In genomic region chr4:77927991-77928925, GRCh38 we compare ENCODE assay signal across 1 cellular context.
A peak's percentile ranks its signal among the peaks of the same experiment; 100 is the strongest.
TF ChIP-seq lines count a peak whose summit lies in the region.

No MANE protein-coding gene starts in this region.

TF ChIP-seq in HepG2, 621 proteins besides CTCF, POLR2A, EP300 and RAD21 (continued from another document):
- TF ChIP-seq HNF1A (IDR thresholded peaks at IDR 0.05; ENCODE audit: low read depth) = peak; percentile 78
- TF ChIP-seq HNF1A (CRISPR knock-in tag; IDR thresholded peaks at IDR 0.05; ENCODE audit: borderline replicate concordance) = no peak; the same call in 1 of the 2 replicates
- TF ChIP-seq SOX5 (CRISPR knock-in tag; IDR thresholded peaks at IDR 0.05; ENCODE audit: borderline replicate concordance) = peak; percentile 33; the same call in 1 of the 2 replicates
- no peak for TF ChIP-seq ONECUT2 (CRISPR knock-in tag; IDR thresholded peaks at IDR 0.05)
- no peak for TF ChIP-seq ZBTB38 (CRISPR knock-in tag; IDR thresholded peaks at IDR 0.05)
- TF ChIP-seq POGZ (CRISPR knock-in tag; IDR thresholded peaks at IDR 0.05) = 0 out of 2 replicates have a peak, but pooled peaks have one; percentile 24
- no peak for TF ChIP-seq SNAPC5 (CRISPR knock-in tag; IDR thresholded peaks at IDR 0.05; ENCODE audit: borderline replicate concordance)
- 0 out of 2 replicates have a peak, but pooled peaks have one; percentile 35 for TF ChIP-seq HNRNPUL1 (IDR thresholded peaks at IDR 0.05; ENCODE audit: low read depth, low read length)
- TF ChIP-seq ZFP82 (CRISPR knock-in tag; IDR thresholded peaks at IDR 0.05; ENCODE audit: borderline replicate concordance) = no peak
- TF ChIP-seq TEAD3 (CRISPR knock-in tag; optimal IDR thresholded peaks at IDR 0.05; ENCODE audit: borderline replicate concordance) = no peak
- TF ChIP-seq NFYC (CRISPR knock-in tag; IDR thresholded peaks at IDR 0.05) = peak; percentile 61
- TF ChIP-seq SAP130 (CRISPR knock-in tag; IDR thresholded peaks at IDR 0.05; ENCODE audit: low read depth) = 0 out of 2 replicates have a peak, but pooled peaks have one; percentile 10
- peak; percentile 39; the same call in 1 of the 2 replicates for TF ChIP-seq ELF3 (CRISPR knock-in tag; IDR thresholded peaks at IDR 0.05)
- TF ChIP-seq PLSCR1 (CRISPR knock-in tag; IDR thresholded peaks at IDR 0.05; ENCODE audit: borderline replicate concordance) = no peak
- TF ChIP-seq SRY (CRISPR knock-in tag; IDR thresholded peaks at IDR 0.05) = no peak
- 0 out of 2 replicates have a peak, but pooled peaks have one; percentile 31 for TF ChIP-seq NFYB (CRISPR knock-in tag; IDR thresholded peaks at IDR 0.05)
- TF ChIP-seq ARID5B (CRISPR knock-in tag; IDR thresholded peaks at IDR 0.05) = no peak
- TF ChIP-seq ZFAT (CRISPR knock-in tag; conservative IDR thresholded peaks at IDR 0.05) = no peak
- TF ChIP-seq ZNF737 (CRISPR knock-in tag; IDR thresholded peaks at IDR 0.05; ENCODE audit: borderline replicate concordance) = no peak
